Comparison of ENCODE assay signal across 8 cellular contexts in genomic region chr1:1908506-1908791, GRCh38. TPM values are rescaled to one million over a fixed set of nuclear protein-coding genes. Genes with fewer than 3 reads are reported as not detected.
DNase-seq lines count a peak whose midpoint lies in the region; ATAC-seq and TF ChIP-seq lines count a peak whose summit lies in the region.

No MANE protein-coding gene starts in this region.

- H3K36me3 ChIP-seq in PC-3 (ENCODE audit: low read depth, low read length) (no peaks in the 10 kb centered on the region), ovary (no peaks in the 10 kb centered on the region)

- peak overlapping the region; percentile 83 for H3K9ac ChIP-seq in PC-3 (ENCODE audit: low read length)

- H3K4me1 ChIP-seq in PC-3 (ENCODE audit: insufficient read depth, low read length): peaks cover 15% of the 10 kb centered on the region
- H3K4me1 ChIP-seq in ovary (ENCODE audit: insufficient read depth): peaks cover 4% of the 10 kb centered on the region

- WGBS in ovary, 3 donors: 3 to 6% (median 6%) methylated on average over 12 to 21 of the region's 21 CpGs

- intact Hi-C loops in Right ventricle myocardium inferior (cut with DNase I): loop anchor here (5.0 kb wide), 1 partner anchor 126 kb away; no protein-coding TSS in a partner anchor
- intact Hi-C loops in left cardiac atrium (cut with DNase I): loop anchor here (10.0 kb wide), 1 partner anchor 124 kb away; no protein-coding TSS in a partner anchor
- intact Hi-C loops in PC-3 (cut with micrococcal nuclease): loop anchor here (2.0 to 10.0 kb wide), 3 partner anchors 18 to 224 kb away; partner anchors contain the start of gene GNB1
- intact Hi-C loops in ovary (cut with DNase I): loop anchor here in 1 of 4 donors (5.0 kb wide), 1 partner anchor 126 kb away; no protein-coding TSS in a partner anchor

- no peak for TF ChIP-seq POLR2A in ovary (IDR thresholded peaks at IDR 0.05)

- no peak for TF ChIP-seq CTCF in PC-3 (conservative IDR thresholded peaks at IDR 0.05; ENCODE audit: low read depth, low read length)
- no peak for TF ChIP-seq CTCF in ovary (IDR thresholded peaks at IDR 0.05)

- no peaks in the 10 kb centered on the region for H3K9me3 ChIP-seq in PC-3 (ENCODE audit: low read length)
- H3K9me3 ChIP-seq in ovary: no peaks in the 10 kb centered on the region

- ATAC-seq in Right ventricle myocardium inferior (peak; percentile 9), left cardiac atrium (no peak), PC-3 (no peak; the same call in none of the 2 replicates), GM18520 (IDR thresholded peaks at IDR 0.05; ENCODE audit: unreplicated experiment) (no peak)

- H3K9me2 ChIP-seq in PC-3 (replicated peaks; ENCODE audit: low read length): no peaks in the 10 kb centered on the region

- no peak for DNase-seq in Right ventricle myocardium inferior (ENCODE audit: missing footprints)
- no peak for DNase-seq in left cardiac atrium
- peak; percentile 27 for DNase-seq in PC-3
- no peak for DNase-seq in epithelial cell of prostate (ENCODE audit: low read depth, low spot score)
- DNase-seq in ovary: peak in 2 of 5 donors; percentile 51 to 58
- DNase-seq in MV-4-11 (lab: John Stamatoyannopoulos, UW): no peak
- DNase-seq in NCI-H128 (lab: John Stamatoyannopoulos, UW; ENCODE audit: unreplicated experiment): no peak

- TF ChIP-seq EP300 in ovary (IDR thresholded peaks at IDR 0.05): no peak

- H2AFZ ChIP-seq in PC-3 (ENCODE audit: low read length): peak overlapping the region; percentile 87

- no peaks in the 10 kb centered on the region for H3F3A ChIP-seq in PC-3 (ENCODE audit: low read length, unreplicated experiment)

- BruUV-seq in PC-3 (replicated peaks; lab: Mats Ljungman, UMichigan): no TSS peak

- no peaks in the 10 kb centered on the region for H4K20me1 ChIP-seq in PC-3 (ENCODE audit: low read length)

- POLR2A ChIA-PET in PC-3 (lab: Charles Lee; ENCODE audit: unreplicated experiment): interaction anchor here (0.6 kb wide), 5 partner anchors 20 to 150 kb away, joined by 3 to 12 read pairs (median 5); no protein-coding TSS in a partner anchor

- H3K4me3 ChIP-seq in PC-3 (ENCODE audit: low read length) (peak overlapping the region; percentile 87), ovary (peak overlapping the region; percentile 68)

- H3K27ac ChIP-seq in PC-3 (ENCODE audit: low read length) (no peak overlapping the region), epithelial cell of prostate (peak overlapping the region; percentile 84), ovary (peak overlapping the region; percentile 48 to 61)

- no peaks in the 10 kb centered on the region for H3K79me2 ChIP-seq in PC-3 (ENCODE audit: low read length)

- CTCF ChIA-PET in PC-3 (lab: Charles Lee): interaction anchor here (0.6 to 1.4 kb wide), 10 partner anchors 9 to 138 kb away, joined by 3 to 15 read pairs (median 5); no protein-coding TSS in a partner anchor

- H3K27me3 ChIP-seq in PC-3 (ENCODE audit: low read length): no peaks in the 10 kb centered on the region
- H3K27me3 ChIP-seq in ovary: no peaks in the 10 kb centered on the region

- peak overlapping the region; percentile 94 for H3K4me2 ChIP-seq in PC-3 (ENCODE audit: low read length)

RNA-seq across cellular contexts. Expression of gene CALML6, which starts 6.6 kb away (rescaled TPM):
- not detected for total RNA-seq in Right ventricle myocardium inferior
- total RNA-seq in left cardiac atrium: under 1 TPM in 1 of 2 donors, not detected in 1; 0.21 TPM
- 1.7 and 3.0 TPM in 2 replicates for total RNA-seq in PC-3 (2014; rRNA removed)
- total RNA-seq in ovary: under 1 TPM in 6 of 7 donors, not detected in 1; 0.10 to 0.43 (median 0.14) TPM
- under 1 TPM in 1 of 2 donors, not detected in 1; 0.04 TPM for polyA plus RNA-seq in ovary

RNA-seq across cellular contexts. Expression of gene TMEM52, which starts 10.6 kb away (rescaled TPM):
- total RNA-seq in Right ventricle myocardium inferior (1.2 TPM), left cardiac atrium (under 1 TPM; 0.68 to 0.82 TPM), PC-3 (2014; rRNA removed) (22.6 and 29.1 TPM in 2 replicates), ovary (1 to 10 TPM; 1.6 to 3.3 (median 2.3) TPM)
- polyA plus RNA-seq in ovary: 1 to 10 TPM in 1 of 2 donors, under 1 TPM in 1; 0.42 to 1.4 TPM

RNA-seq across cellular contexts. Expression of gene GNB1, which starts 17.6 kb away (rescaled TPM):
- 182 TPM for total RNA-seq in Right ventricle myocardium inferior
- total RNA-seq in left cardiac atrium: 100 to 1,000 TPM; 188 to 206 TPM
- total RNA-seq in PC-3 (2014; rRNA removed): 125 and 171 TPM in 2 replicates
- 100 to 1,000 TPM in 6 of 7 donors, 10 to 100 TPM in 1; 92.9 to 314 (median 255) TPM for total RNA-seq in ovary
- 100 to 1,000 TPM; 137 to 262 TPM for polyA plus RNA-seq in ovary
